In genomic region chr3:149378420-149379388, GRCh38 we compare ENCODE assay signal across 1 cellular context.
TF ChIP-seq lines count a peak whose summit lies in the region.

No MANE protein-coding gene starts in this region.

TF ChIP-seq in HepG2, 621 proteins besides CTCF, POLR2A, EP300 and RAD21 (continued from another document):
- 0 out of 2 replicates have a peak, but pooled peaks have one; percentile 29 for TF ChIP-seq POLR2AphosphoS5 (IDR thresholded peaks at IDR 0.05; ENCODE audit: low read depth, low read length)
